In the genomic region with DNA sequence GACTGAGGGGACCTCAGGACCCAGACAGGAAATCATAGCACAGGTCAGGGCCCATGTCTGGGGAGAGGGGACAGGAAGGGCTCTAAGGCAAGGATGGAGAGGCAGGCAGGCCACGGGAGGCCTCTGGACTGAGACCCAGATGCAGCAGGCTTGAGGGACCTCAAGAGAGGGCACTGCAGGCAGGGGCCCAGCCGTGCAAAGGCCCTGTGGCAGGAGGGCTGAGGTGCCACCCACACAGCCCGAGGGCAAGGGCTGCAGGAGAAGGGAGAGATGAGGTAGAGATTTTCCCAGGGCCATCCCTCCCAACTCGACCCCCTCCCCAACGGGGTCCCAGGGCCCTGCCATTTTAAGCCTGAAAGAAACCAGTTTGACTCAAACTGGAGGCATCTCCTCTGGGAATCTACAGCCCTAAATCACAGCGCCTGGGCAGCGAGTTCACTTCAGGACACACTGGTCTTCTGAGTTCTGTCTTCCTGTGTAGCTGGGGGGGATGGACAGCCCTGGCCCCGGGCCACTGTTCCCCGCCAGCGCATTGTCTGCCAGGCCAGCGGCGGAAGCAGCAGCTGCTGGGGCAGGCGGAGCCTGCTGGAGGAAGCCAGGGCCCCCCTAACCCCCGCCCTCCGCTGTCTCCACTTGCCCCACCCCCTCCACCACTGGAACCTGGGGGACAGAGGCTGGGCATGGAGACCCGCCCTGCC, we compare ENCODE assay signal across 8 cellular contexts. TPM values are rescaled to one million over a fixed set of nuclear protein-coding genes. Genes with fewer than 3 reads are reported as not detected.
DNase-seq lines count a peak whose midpoint lies in the region; ATAC-seq and TF ChIP-seq lines count a peak whose summit lies in the region.

No MANE protein-coding gene starts in this region.

- H3K27me3 ChIP-seq in CD4-positive, alpha-beta T cell (ENCODE audit: control insufficient read depth, insufficient read depth, low read length), result no peaks in the 10 kb centered on the region
- H3K27me3 ChIP-seq in parathyroid adenoma (ENCODE audit: control insufficient read depth, insufficient read depth, low read length), result no peaks in the 10 kb centered on the region

- no peak overlapping the region for H3K4me3 ChIP-seq in parathyroid adenoma (ENCODE audit: low read depth, low read length)

- H3K4me1 ChIP-seq in parathyroid adenoma, result peaks cover 12% of the 10 kb centered on the region

- POLR2A ChIA-PET in CD4-positive, alpha-beta T cell (lab: Charles Lee), result no interaction called here
- POLR2A ChIA-PET in WTC11 (lab: Charles Lee), result no interaction called here

- H3K9me3 ChIP-seq in CD4-positive, alpha-beta T cell (ENCODE audit: control insufficient read depth, low read length), result no peaks in the 10 kb centered on the region
- H3K9me3 ChIP-seq in parathyroid adenoma (ENCODE audit: control insufficient read depth, low read length), result no peaks in the 10 kb centered on the region

- peak; percentile 38 for ATAC-seq in CD4-positive, alpha-beta T cell (ENCODE audit: poor library complexity)
- ATAC-seq in WTC11 (peak; percentile 47), Right ventricle myocardium superior (ENCODE audit: poor library complexity) (peak; percentile 87)

- H3K79me2 ChIP-seq in parathyroid adenoma, result no peaks in the 10 kb centered on the region

- H3K36me3 Mint-ChIP-seq in CD4-positive, alpha-beta T cell (ENCODE audit: low read depth), result no peaks in the 10 kb centered on the region
- H3K36me3 Mint-ChIP-seq in WTC11, result no peaks in the 10 kb centered on the region
- no peaks in the 10 kb centered on the region for H3K36me3 Mint-ChIP-seq in activated T-helper 2 cell treated with anti-CD3 and anti-CD28 coated beads, Interferon-gamma antibody, Interleukin-2, Interleukin-4, amounts not matched to agents 10 μg/mL and 5 μg/mL and 100 μg/mL, durations not matched to agents 14 hours and 24 hours and 36 hours (ENCODE audit: low read depth)

- no peak for DNase-seq in CD4-positive, alpha-beta T cell
- DNase-seq in NAMALWA (ENCODE audit: low spot score), result peak; percentile 23
- DNase-seq in WTC11 (ENCODE audit: low spot score), result no peak
- DNase-seq in Right ventricle myocardium superior, result peak; percentile 97
- DNase-seq in activated T-helper 2 cell treated with anti-CD3 and anti-CD28 coated beads, Interferon-gamma antibody, Interleukin-2, Interleukin-4, amounts not matched to agents 10 μg/mL and 5 μg/mL and 100 μg/mL, durations not matched to agents 14 hours and 24 hours and 36 hours (ENCODE audit: low spot score), result no peak
- no peak for DNase-seq in effector CD4-positive, alpha-beta T cell
- no peak for DNase-seq in activated CD4-positive, CD25-positive, alpha-beta regulatory T cell treated with anti-CD3 and anti-CD28 coated beads, Interleukin-2, amount 50 U/mL, for 72 hours

- peaks cover 4% of the 10 kb centered on the region for H3K4me1 Mint-ChIP-seq in CD4-positive, alpha-beta T cell (ENCODE audit: low read depth)
- H3K4me1 Mint-ChIP-seq in WTC11, result peaks cover 2% of the 10 kb centered on the region; the same call in 1 of the 2 replicates
- H3K4me1 Mint-ChIP-seq in activated T-helper 2 cell treated with anti-CD3 and anti-CD28 coated beads, Interferon-gamma antibody, Interleukin-2, Interleukin-4, amounts not matched to agents 10 μg/mL and 5 μg/mL and 100 μg/mL, durations not matched to agents 14 hours and 24 hours and 36 hours (ENCODE audit: low read depth), result no peaks in the 10 kb centered on the region

- intact Hi-C loops in CD4-positive, alpha-beta T cell (cut with DNase I, micrococcal nuclease), result loop anchor here in 1 of 2 experiments (5.0 kb wide), 1 partner anchor 315 kb away; no protein-coding TSS in a partner anchor
- intact Hi-C loops in Right ventricle myocardium superior (cut with DNase I), result no loop called here
- intact Hi-C loops in activated T-helper 2 cell treated with anti-CD3 and anti-CD28 coated beads, Interferon-gamma antibody, Interleukin-2, Interleukin-4, amounts not matched to agents 10 μg/mL and 5 μg/mL and 100 μg/mL, durations not matched to agents 14 hours and 24 hours and 36 hours (cut with micrococcal nuclease), result no loop called here

- H2AFZ ChIP-seq in parathyroid adenoma, result peak overlapping the region; percentile 77

- peaks cover 4% of the 10 kb centered on the region for H3K27me3 Mint-ChIP-seq in CD4-positive, alpha-beta T cell
- no peaks in the 10 kb centered on the region; the same call in 1 of the 2 replicates for H3K27me3 Mint-ChIP-seq in WTC11 (ENCODE audit: low read depth)
- peaks cover 3% of the 10 kb centered on the region for H3K27me3 Mint-ChIP-seq in activated T-helper 2 cell treated with anti-CD3 and anti-CD28 coated beads, Interferon-gamma antibody, Interleukin-2, Interleukin-4, amounts not matched to agents 10 μg/mL and 5 μg/mL and 100 μg/mL, durations not matched to agents 14 hours and 24 hours and 36 hours (ENCODE audit: low read depth)

- no peak overlapping the region for H3K27ac ChIP-seq in CD4-positive, alpha-beta T cell (ENCODE audit: low read depth, low read length)
- H3K27ac ChIP-seq in parathyroid adenoma, result peak overlapping the region; percentile 65

- no peaks in the 10 kb centered on the region for H3K9me3 Mint-ChIP-seq in CD4-positive, alpha-beta T cell
- H3K9me3 Mint-ChIP-seq in WTC11, result peaks cover 10% of the 10 kb centered on the region
- H3K9me3 Mint-ChIP-seq in activated T-helper 2 cell treated with anti-CD3 and anti-CD28 coated beads, Interferon-gamma antibody, Interleukin-2, Interleukin-4, amounts not matched to agents 10 μg/mL and 5 μg/mL and 100 μg/mL, durations not matched to agents 14 hours and 24 hours and 36 hours, result no peaks in the 10 kb centered on the region

- CTCF ChIA-PET in CD4-positive, alpha-beta T cell (lab: Charles Lee), result no interaction called here
- CTCF ChIA-PET in WTC11 (lab: Charles Lee), result interaction anchor here (1.0 to 5.2 kb wide), 10 partner anchors 9 to 125 kb away, joined by 3 to 148 read pairs (median 8); no protein-coding TSS in a partner anchor

- no peak overlapping the region for H3K9ac ChIP-seq in parathyroid adenoma

- H3K4me2 ChIP-seq in parathyroid adenoma (ENCODE audit: low read length), result no peak overlapping the region

- no peak overlapping the region for H3K4me3 Mint-ChIP-seq in CD4-positive, alpha-beta T cell
- H3K4me3 Mint-ChIP-seq in WTC11, result no peak overlapping the region
- no peak overlapping the region for H3K4me3 Mint-ChIP-seq in activated T-helper 2 cell treated with anti-CD3 and anti-CD28 coated beads, Interferon-gamma antibody, Interleukin-2, Interleukin-4, amounts not matched to agents 10 μg/mL and 5 μg/mL and 100 μg/mL, durations not matched to agents 14 hours and 24 hours and 36 hours (ENCODE audit: low read depth)

- TF ChIP-seq CTCF in CD4-positive, alpha-beta T cell (IDR thresholded peaks at IDR 0.05), result no peak
- no peak for TF ChIP-seq CTCF in WTC11 (IDR thresholded peaks at IDR 0.05)
- no peak for TF ChIP-seq CTCF in parathyroid adenoma (IDR thresholded peaks at IDR 0.05)

- H3K36me3 ChIP-seq in parathyroid adenoma (ENCODE audit: control insufficient read depth, insufficient read depth, low read length), result no peaks in the 10 kb centered on the region

- H3K27ac Mint-ChIP-seq in CD4-positive, alpha-beta T cell, result no peak overlapping the region
- H3K27ac Mint-ChIP-seq in WTC11, result no peak overlapping the region
- no peak overlapping the region for H3K27ac Mint-ChIP-seq in activated T-helper 2 cell treated with anti-CD3 and anti-CD28 coated beads, Interferon-gamma antibody, Interleukin-2, Interleukin-4, amounts not matched to agents 10 μg/mL and 5 μg/mL and 100 μg/mL, durations not matched to agents 14 hours and 24 hours and 36 hours

TF ChIP-seq in WTC11, 78 proteins besides CTCF, POLR2A, EP300 and RAD21:
- TF ChIP-seq, protein P1, sequence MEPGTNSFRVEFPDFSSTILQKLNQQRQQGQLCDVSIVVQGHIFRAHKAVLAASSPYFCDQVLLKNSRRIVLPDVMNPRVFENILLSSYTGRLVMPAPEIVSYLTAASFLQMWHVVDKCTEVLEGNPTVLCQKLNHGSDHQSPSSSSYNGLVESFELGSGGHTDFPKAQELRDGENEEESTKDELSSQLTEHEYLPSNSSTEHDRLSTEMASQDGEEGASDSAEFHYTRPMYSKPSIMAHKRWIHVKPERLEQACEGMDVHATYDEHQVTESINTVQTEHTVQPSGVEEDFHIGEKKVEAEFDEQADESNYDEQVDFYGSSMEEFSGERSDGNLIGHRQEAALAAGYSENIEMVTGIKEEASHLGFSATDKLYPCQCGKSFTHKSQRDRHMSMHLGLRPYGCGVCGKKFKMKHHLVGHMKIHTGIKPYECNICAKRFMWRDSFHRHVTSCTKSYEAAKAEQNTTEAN (CRISPR knock-in tag; IDR thresholded peaks at IDR 0.05), result no peak
- TF ChIP-seq GTF2I (CRISPR knock-in tag; conservative IDR thresholded peaks at IDR 0.05), result peak; percentile 89

RNA-seq across cellular contexts. Expression of a gene that starts 20.3 kb away (rescaled TPM):
- total RNA-seq in CD4-positive, alpha-beta T cell, result not detected
- total RNA-seq in WTC11 (2021) (0.18 to 0.33 TPM (median 0.23 TPM) in 3 replicates), Right ventricle myocardium superior (not detected)
- not detected in 2 replicates for total RNA-seq in activated T-helper 2 cell treated with anti-CD3 and anti-CD28 coated beads, Interferon-gamma antibody, Interleukin-2, Interleukin-4, amounts not matched to agents 10 μg/mL and 5 μg/mL and 100 μg/mL, durations not matched to agents 14 hours and 24 hours and 36 hours

Comparison
In these comparisons a context has a peak if more than half of its experiments do, and no peak if none do; other contexts are left out.
1. DNase-seq: peak in NAMALWA (single experiment) and Right ventricle myocardium superior (single experiment); none in CD4-positive, alpha-beta T cell (0 of 10), WTC11 (single experiment), activated T-helper 2 cell treated with anti-CD3 and anti-CD28 coated beads, Interferon-gamma antibody, Interleukin-2, Interleukin-4, amounts not matched to agents 10 μg/mL and 5 μg/mL and 100 μg/mL, durations not matched to agents 14 hours and 24 hours and 36 hours (single experiment), effector CD4-positive, alpha-beta T cell (single experiment) and activated CD4-positive, CD25-positive, alpha-beta regulatory T cell treated with anti-CD3 and anti-CD28 coated beads, Interleukin-2, amount 50 U/mL, for 72 hours (single experiment).
2. Peak in every context shown above with its lines, with median percentiles within 50 percentile points of each other: ATAC-seq.